9 cellular contexts compared by ENCODE assay signal in the genomic region with DNA sequence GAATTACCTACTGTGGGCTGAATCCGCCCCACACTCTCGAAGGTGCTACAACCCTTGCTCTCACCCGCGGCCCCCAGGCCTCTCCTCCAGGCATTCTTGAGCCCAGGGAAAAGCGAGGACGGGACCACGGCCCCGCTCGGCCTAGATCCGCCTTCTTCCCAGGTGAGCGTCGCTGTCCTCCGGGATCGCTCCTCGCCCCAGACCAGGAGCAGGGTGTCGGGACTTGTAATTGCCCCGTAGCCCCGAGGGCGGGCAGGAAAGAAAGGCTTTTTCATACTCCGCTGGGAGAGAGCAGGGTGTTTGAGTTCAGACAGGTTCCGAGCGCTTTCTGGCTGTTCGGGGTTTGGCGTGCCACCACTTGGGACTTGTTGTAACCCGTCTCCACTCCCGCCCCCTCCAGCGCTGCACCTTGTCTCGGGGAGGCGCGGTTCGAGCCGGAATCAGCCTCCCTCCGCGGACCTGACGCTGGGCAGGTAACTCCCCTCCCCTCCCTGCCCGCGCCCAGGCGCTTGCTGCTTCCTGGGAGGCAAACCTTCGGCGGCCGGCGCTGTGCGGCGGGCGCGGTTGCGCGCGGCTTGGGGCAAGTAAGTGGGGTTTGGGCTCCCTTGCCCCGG. TPM values are rescaled to one million over a fixed set of nuclear protein-coding genes. Genes with fewer than 3 reads are reported as not detected.
DNase-seq lines count a peak whose midpoint lies in the region; ATAC-seq and TF ChIP-seq lines count a peak whose summit lies in the region.
"Had no signal": no experiment of that assay in that cellular context is flagged by ENCODE, and none has a peak within 500 bp of the region (broad histone marks: within the 10 kb centered on the region; RNA-seq: fewer than 3 reads in every experiment).

FAM83B (plus strand) TSS at position 529 of the 614 bp plus-strand sequence. CDS start 23,476 bp downstream, outside the sequence.

- no peaks in the 10 kb centered on the region for H3K9me3 Mint-ChIP-seq in WTC11

- DNase-seq in WTC11 (ENCODE audit: low spot score) (peak; percentile 82), iPS DF 19.7 (ENCODE audit: low read depth, low spot score) (peak; percentile 50), renal cortical epithelial cell (ENCODE audit: low read depth) (no peak)
- no peak for DNase-seq in effector CD4-positive, alpha-beta T cell

- H3K4me3 Mint-ChIP-seq in WTC11 = peak within 1 kb of the TSS; percentile 94

- POLR2A ChIA-PET in WTC11 (lab: Charles Lee) = no interaction called here

- CTCF ChIA-PET in WTC11 (lab: Charles Lee) = no interaction called here

- peaks cover 26% of the 10 kb centered on the region for H3K27me3 Mint-ChIP-seq in WTC11 (ENCODE audit: low read depth)

- ATAC-seq in WTC11 = peak; percentile 87
- ATAC-seq in HG02852 (IDR thresholded peaks at IDR 0.05; ENCODE audit: unreplicated experiment) = no peak
- ATAC-seq in GM21737 (IDR thresholded peaks at IDR 0.05; ENCODE audit: unreplicated experiment) = no peak
- no peak for ATAC-seq in HG03025 (IDR thresholded peaks at IDR 0.05; ENCODE audit: low FRiP score, unreplicated experiment)
- ATAC-seq: K562 had no signal

- no peaks in the 10 kb centered on the region for H3K36me3 Mint-ChIP-seq in WTC11

- TF ChIP-seq CTCF in WTC11 (IDR thresholded peaks at IDR 0.05) = no peak

- peaks cover 20% of the 10 kb centered on the region for H3K4me1 Mint-ChIP-seq in WTC11

- peak within 1 kb of the TSS; percentile 59 for H3K27ac Mint-ChIP-seq in WTC11

- peak within 1 kb of the TSS; percentile 10; the same call in 1 of the 2 replicates for H3K4me3 ChIP-seq in GM08714 (ENCODE audit: low read length)
- H3K4me3 ChIP-seq: K562 had no signal

TF ChIP-seq in WTC11, 78 proteins besides CTCF, POLR2A, EP300 and RAD21 (continues in another document):
- TF ChIP-seq TCF7 (CRISPR knock-in tag; IDR thresholded peaks at IDR 0.05; ENCODE audit: low read depth) (no peak), AFF4 (CRISPR knock-in tag; IDR thresholded peaks at IDR 0.05; ENCODE audit: borderline replicate concordance) (no peak), MAX (CRISPR knock-in tag; IDR thresholded peaks at IDR 0.05) (peak; percentile 62), ELF4 (CRISPR knock-in tag; IDR thresholded peaks at IDR 0.05; ENCODE audit: low read depth) (no peak), ATF1 (CRISPR knock-in tag; IDR thresholded peaks at IDR 0.05) (no peak), PRDM15 (CRISPR knock-in tag; IDR thresholded peaks at IDR 0.05) (no peak), GTF2I (CRISPR knock-in tag; conservative IDR thresholded peaks at IDR 0.05) (no peak), ZBTB21 (CRISPR knock-in tag; IDR thresholded peaks at IDR 0.05; ENCODE audit: borderline replicate concordance) (no peak; the same call in 1 of the 2 replicates)
- TF ChIP-seq, protein P1, sequence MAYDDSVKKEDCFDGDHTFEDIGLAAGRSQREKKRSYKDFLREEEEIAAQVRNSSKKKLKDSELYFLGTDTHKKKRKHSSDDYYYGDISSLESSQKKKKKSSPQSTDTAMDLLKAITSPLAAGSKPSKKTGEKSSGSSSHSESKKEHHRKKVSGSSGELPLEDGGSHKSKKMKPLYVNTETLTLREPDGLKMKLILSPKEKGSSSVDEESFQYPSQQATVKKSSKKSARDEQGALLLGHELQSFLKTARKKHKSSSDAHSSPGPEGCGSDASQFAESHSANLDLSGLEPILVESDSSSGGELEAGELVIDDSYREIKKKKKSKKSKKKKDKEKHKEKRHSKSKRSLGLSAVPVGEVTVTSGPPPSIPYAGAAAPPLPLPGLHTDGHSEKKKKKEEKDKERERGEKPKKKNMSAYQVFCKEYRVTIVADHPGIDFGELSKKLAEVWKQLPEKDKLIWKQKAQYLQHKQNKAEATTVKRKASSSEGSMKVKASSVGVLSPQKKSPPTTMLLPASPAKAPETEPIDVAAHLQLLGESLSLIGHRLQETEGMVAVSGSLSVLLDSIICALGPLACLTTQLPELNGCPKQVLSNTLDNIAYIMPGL (CRISPR knock-in tag; IDR thresholded peaks at IDR 0.05) = peak; percentile 52; the same call in 1 of the 2 replicates
- TF ChIP-seq, protein P2, sequence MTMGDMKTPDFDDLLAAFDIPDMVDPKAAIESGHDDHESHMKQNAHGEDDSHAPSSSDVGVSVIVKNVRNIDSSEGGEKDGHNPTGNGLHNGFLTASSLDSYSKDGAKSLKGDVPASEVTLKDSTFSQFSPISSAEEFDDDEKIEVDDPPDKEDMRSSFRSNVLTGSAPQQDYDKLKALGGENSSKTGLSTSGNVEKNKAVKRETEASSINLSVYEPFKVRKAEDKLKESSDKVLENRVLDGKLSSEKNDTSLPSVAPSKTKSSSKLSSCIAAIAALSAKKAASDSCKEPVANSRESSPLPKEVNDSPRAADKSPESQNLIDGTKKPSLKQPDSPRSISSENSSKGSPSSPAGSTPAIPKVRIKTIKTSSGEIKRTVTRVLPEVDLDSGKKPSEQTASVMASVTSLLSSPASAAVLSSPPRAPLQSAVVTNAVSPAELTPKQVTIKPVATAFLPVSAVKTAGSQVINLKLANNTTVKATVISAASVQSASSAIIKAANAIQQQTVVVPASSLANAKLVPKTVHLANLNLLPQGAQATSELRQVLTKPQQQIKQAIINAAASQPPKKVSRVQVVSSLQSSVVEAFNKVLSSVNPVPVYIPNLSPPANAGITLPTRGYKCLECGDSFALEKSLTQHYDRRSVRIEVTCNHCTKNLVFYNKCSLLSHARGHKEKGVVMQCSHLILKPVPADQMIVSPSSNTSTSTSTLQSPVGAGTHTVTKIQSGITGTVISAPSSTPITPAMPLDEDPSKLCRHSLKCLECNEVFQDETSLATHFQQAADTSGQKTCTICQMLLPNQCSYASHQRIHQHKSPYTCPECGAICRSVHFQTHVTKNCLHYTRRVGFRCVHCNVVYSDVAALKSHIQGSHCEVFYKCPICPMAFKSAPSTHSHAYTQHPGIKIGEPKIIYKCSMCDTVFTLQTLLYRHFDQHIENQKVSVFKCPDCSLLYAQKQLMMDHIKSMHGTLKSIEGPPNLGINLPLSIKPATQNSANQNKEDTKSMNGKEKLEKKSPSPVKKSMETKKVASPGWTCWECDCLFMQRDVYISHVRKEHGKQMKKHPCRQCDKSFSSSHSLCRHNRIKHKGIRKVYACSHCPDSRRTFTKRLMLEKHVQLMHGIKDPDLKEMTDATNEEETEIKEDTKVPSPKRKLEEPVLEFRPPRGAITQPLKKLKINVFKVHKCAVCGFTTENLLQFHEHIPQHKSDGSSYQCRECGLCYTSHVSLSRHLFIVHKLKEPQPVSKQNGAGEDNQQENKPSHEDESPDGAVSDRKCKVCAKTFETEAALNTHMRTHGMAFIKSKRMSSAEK (CRISPR knock-in tag; IDR thresholded peaks at IDR 0.05; ENCODE audit: borderline replicate concordance) = no peak

RNA-seq across cellular contexts. Expression of gene FAM83B, which starts in this region (rescaled TPM):
- total RNA-seq in WTC11 (2021) = 3.9 to 4.2 TPM (median 4.0 TPM) in 3 replicates
- 13.5 and 17.2 TPM in 2 replicates for total RNA-seq in renal cortical epithelial cell
- total RNA-seq: K562 had no signal

Comparison
In these comparisons a context has a peak if more than half of its experiments do, and no peak if none do; other contexts are left out.
1. DNase-seq: peak in WTC11 (single experiment) and iPS DF 19.7 (single experiment); none in renal cortical epithelial cell (single experiment) and effector CD4-positive, alpha-beta T cell (single experiment).